Comparison of ENCODE assay signal across 9 cellular contexts in the genomic region with DNA sequence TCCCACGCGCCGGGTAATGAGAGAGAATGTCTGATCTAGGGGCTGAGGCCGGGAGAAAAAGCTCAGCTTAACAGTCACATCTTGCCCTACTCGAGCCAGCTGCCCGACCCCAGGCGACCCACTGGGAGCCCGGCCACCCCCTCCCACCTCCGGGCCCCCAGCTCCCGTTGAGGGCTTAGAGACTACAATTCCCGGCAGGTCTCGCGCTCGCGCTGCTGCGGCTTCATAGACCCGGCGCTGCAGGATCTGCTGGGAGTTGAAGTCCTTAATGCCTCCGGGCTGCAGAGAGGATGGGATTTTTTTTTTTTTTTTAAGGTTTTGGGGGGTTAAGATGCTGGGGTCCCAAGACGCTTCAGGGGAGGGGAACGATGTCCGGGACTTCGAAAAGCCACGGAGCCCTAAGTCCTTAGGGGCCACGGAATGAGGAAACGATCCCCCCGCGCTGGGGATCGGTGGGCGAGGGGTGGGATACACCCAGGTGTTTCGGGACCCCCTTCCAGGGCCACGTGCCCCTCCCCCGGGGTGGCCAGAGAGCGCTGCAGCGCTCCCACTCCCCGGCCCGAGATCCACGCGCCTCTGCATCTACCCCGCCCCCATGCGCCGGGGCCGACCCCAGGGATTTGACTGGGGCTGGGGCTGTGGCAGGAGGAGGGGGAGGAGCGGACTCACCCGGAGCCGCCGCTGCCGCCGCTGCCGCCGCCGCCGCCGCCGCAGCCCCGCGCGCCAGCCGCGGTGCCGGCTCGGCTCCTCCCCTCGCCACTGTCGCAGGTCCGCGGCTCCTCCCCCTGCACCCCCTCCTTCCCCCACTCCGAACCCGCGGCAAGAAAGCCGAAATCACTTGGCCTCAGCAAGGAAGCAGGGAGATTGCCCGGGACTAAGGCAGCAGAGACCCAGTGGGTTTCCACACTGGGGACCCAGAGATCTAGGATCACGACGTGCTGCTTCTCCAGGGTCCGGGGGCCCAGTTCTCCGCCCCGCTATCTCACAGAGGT. TPM values are rescaled to one million over a fixed set of nuclear protein-coding genes. Genes with fewer than 3 reads are reported as not detected.
DNase-seq lines count a peak whose midpoint lies in the region; ATAC-seq and TF ChIP-seq lines count a peak whose summit lies in the region.
"Had no signal": no experiment of that assay in that cellular context is flagged by ENCODE, and none has a peak within 500 bp of the region (broad histone marks: within the 10 kb centered on the region; RNA-seq: fewer than 3 reads in every experiment).

A gene with protein sequence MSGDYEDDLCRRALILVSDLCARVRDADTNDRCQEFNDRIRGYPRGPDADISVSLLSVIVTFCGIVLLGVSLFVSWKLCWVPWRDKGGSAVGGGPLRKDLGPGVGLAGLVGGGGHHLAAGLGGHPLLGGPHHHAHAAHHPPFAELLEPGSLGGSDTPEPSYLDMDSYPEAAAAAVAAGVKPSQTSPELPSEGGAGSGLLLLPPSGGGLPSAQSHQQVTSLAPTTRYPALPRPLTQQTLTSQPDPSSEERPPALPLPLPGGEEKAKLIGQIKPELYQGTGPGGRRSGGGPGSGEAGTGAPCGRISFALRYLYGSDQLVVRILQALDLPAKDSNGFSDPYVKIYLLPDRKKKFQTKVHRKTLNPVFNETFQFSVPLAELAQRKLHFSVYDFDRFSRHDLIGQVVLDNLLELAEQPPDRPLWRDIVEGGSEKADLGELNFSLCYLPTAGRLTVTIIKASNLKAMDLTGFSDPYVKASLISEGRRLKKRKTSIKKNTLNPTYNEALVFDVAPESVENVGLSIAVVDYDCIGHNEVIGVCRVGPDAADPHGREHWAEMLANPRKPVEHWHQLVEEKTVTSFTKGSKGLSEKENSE (minus strand): TSS at position 761 of the 992 bp plus-strand sequence. CDS start 2,470 bp downstream, outside the sequence.

- intact Hi-C loops in lower lobe of right lung (cut with DNase I): no loop called here

- ATAC-seq in lower lobe of right lung (peak; percentile 77 to 89), GM21529 (IDR thresholded peaks at IDR 0.05; ENCODE audit: unreplicated experiment) (no peak)
- ATAC-seq in stimulated activated naive B cell treated with anti-CD40 and anti-IgM and Interleukin-4, amounts not matched to agents 10 μg/mL and 1 μg/mL and 100 μg/mL, for 72 hours (replicated peaks): peak; percentile 86 to 92

- H3K27ac ChIP-seq in lower lobe of right lung (no peak within 1 kb of the TSS), SJCRH30 (no peak within 1 kb of the TSS)

- peak within 1 kb of the TSS; percentile 66 for H3K4me3 Mint-ChIP-seq in T-helper 2 cell treated with Interferon-gamma antibody and Interleukin-4, amounts not matched to agents 5 μg/mL and 100 μg/mL, for 36 hours
- H3K4me3 Mint-ChIP-seq in stimulated activated naive B cell treated with anti-CD40 and anti-IgM and Interleukin-4, amounts not matched to agents 10 μg/mL and 1 μg/mL and 100 μg/mL, for 72 hours: peak within 1 kb of the TSS; percentile 84

- H3K4me1 ChIP-seq in lower lobe of right lung (no peaks in the 10 kb centered on the region), SJCRH30 (no peaks in the 10 kb centered on the region)

- H3K27me3 Mint-ChIP-seq in T-helper 2 cell treated with Interferon-gamma antibody and Interleukin-4, amounts not matched to agents 5 μg/mL and 100 μg/mL, for 36 hours (ENCODE audit: low read depth): peaks cover 38% of the 10 kb centered on the region
- peaks cover 30 to 49% of the 10 kb centered on the region in 2 donors for H3K27me3 Mint-ChIP-seq in stimulated activated naive B cell treated with anti-CD40 and anti-IgM and Interleukin-4, amounts not matched to agents 10 μg/mL and 1 μg/mL and 100 μg/mL, for 72 hours

- H3K4me1 Mint-ChIP-seq in T-helper 2 cell treated with Interferon-gamma antibody and Interleukin-4, amounts not matched to agents 5 μg/mL and 100 μg/mL, for 36 hours (ENCODE audit: low read depth): peaks cover 2% of the 10 kb centered on the region
- peaks cover 6 to 14% of the 10 kb centered on the region in 2 donors for H3K4me1 Mint-ChIP-seq in stimulated activated naive B cell treated with anti-CD40 and anti-IgM and Interleukin-4, amounts not matched to agents 10 μg/mL and 1 μg/mL and 100 μg/mL, for 72 hours

- H3K36me3 ChIP-seq in lower lobe of right lung (no peaks in the 10 kb centered on the region), SJCRH30 (no peaks in the 10 kb centered on the region)

- peak within 1 kb of the TSS; percentile 51 for H3K4me3 ChIP-seq in lower lobe of right lung
- no peak within 1 kb of the TSS for H3K4me3 ChIP-seq in SJCRH30

- H3K36me3 Mint-ChIP-seq in T-helper 2 cell treated with Interferon-gamma antibody and Interleukin-4, amounts not matched to agents 5 μg/mL and 100 μg/mL, for 36 hours (ENCODE audit: low read depth): no peaks in the 10 kb centered on the region
- H3K36me3 Mint-ChIP-seq in stimulated activated naive B cell treated with anti-CD40 and anti-IgM and Interleukin-4, amounts not matched to agents 10 μg/mL and 1 μg/mL and 100 μg/mL, for 72 hours: peaks cover 0 to 3% of the 10 kb centered on the region in 2 donors

- peaks cover 5% of the 10 kb centered on the region for H3K9me3 Mint-ChIP-seq in T-helper 2 cell treated with Interferon-gamma antibody and Interleukin-4, amounts not matched to agents 5 μg/mL and 100 μg/mL, for 36 hours
- H3K9me3 Mint-ChIP-seq in stimulated activated naive B cell treated with anti-CD40 and anti-IgM and Interleukin-4, amounts not matched to agents 10 μg/mL and 1 μg/mL and 100 μg/mL, for 72 hours: peaks cover 4 to 7% of the 10 kb centered on the region in 2 donors

- DNase-seq in stimulated activated naive CD4-positive, alpha-beta T cell (lab: John Stamatoyannopoulos, UW): peak in 5 of 6 experiments; percentile 7 to 43 (median 23)
- no peak for DNase-seq in stimulated activated naive CD4-positive, alpha-beta T cell treated with Interleukin-2 at 50 U/mL for 16 hours (lab: John Stamatoyannopoulos, UW)
- no peak for DNase-seq in T-helper 2 cell treated with Interferon-gamma antibody and Interleukin-4, amounts not matched to agents 5 μg/mL and 100 μg/mL, for 36 hours (ENCODE audit: low spot score)
- DNase-seq in dedifferentiated amniotic fluid mesenchymal stem cell (ENCODE audit: extremely low spot score) (peak; percentile 26), lower lobe of right lung (peak; percentile 59), SJCRH30 (no peak)
- peak; percentile 20 for DNase-seq in stimulated activated naive B cell treated with anti-CD40 and anti-IgM and Interleukin-4, amounts not matched to agents 10 μg/mL and 1 μg/mL and 100 μg/mL, for 72 hours

- no peak within 1 kb of the TSS for H3K27ac Mint-ChIP-seq in T-helper 2 cell treated with Interferon-gamma antibody and Interleukin-4, amounts not matched to agents 5 μg/mL and 100 μg/mL, for 36 hours
- no peak within 1 kb of the TSS for H3K27ac Mint-ChIP-seq in stimulated activated naive B cell treated with anti-CD40 and anti-IgM and Interleukin-4, amounts not matched to agents 10 μg/mL and 1 μg/mL and 100 μg/mL, for 72 hours

- H3K9me3 ChIP-seq in lower lobe of right lung (peaks cover 3% of the 10 kb centered on the region), SJCRH30 (replicated peaks) (no peaks in the 10 kb centered on the region)

- no peak for TF ChIP-seq CTCF in lower lobe of right lung (IDR thresholded peaks at IDR 0.05)

- peaks cover 58% of the 10 kb centered on the region for H3K27me3 ChIP-seq in lower lobe of right lung (ENCODE audit: low read depth)
- H3K27me3 ChIP-seq in SJCRH30: peaks cover 6% of the 10 kb centered on the region; the same call in 1 of the 2 replicates

RNA-seq across cellular contexts. Expression of the gene that starts here (rescaled TPM):
- total RNA-seq in lower lobe of right lung: 1.2 TPM
- total RNA-seq in SJCRH30 (2014; rRNA removed; shearing (Covaris generic)): 1.5 and 1.8 TPM in 2 replicates
- total RNA-seq: bronchial epithelial cell had no signal

Comparison
In these comparisons a context has a peak if more than half of its experiments do, and no peak if none do; other contexts are left out.
1. DNase-seq: peak in stimulated activated naive CD4-positive, alpha-beta T cell (5 of 6), dedifferentiated amniotic fluid mesenchymal stem cell (single experiment), lower lobe of right lung (single experiment) and stimulated activated naive B cell treated with anti-CD40 and anti-IgM and Interleukin-4, amounts not matched to agents 10 μg/mL and 1 μg/mL and 100 μg/mL, for 72 hours (single experiment); none in stimulated activated naive CD4-positive, alpha-beta T cell treated with Interleukin-2 at 50 U/mL for 16 hours (single experiment), T-helper 2 cell treated with Interferon-gamma antibody and Interleukin-4, amounts not matched to agents 5 μg/mL and 100 μg/mL, for 36 hours (single experiment) and SJCRH30 (0 of 2).